Comparison of ENCODE assay signal across 8 cellular contexts in the genomic region with DNA sequence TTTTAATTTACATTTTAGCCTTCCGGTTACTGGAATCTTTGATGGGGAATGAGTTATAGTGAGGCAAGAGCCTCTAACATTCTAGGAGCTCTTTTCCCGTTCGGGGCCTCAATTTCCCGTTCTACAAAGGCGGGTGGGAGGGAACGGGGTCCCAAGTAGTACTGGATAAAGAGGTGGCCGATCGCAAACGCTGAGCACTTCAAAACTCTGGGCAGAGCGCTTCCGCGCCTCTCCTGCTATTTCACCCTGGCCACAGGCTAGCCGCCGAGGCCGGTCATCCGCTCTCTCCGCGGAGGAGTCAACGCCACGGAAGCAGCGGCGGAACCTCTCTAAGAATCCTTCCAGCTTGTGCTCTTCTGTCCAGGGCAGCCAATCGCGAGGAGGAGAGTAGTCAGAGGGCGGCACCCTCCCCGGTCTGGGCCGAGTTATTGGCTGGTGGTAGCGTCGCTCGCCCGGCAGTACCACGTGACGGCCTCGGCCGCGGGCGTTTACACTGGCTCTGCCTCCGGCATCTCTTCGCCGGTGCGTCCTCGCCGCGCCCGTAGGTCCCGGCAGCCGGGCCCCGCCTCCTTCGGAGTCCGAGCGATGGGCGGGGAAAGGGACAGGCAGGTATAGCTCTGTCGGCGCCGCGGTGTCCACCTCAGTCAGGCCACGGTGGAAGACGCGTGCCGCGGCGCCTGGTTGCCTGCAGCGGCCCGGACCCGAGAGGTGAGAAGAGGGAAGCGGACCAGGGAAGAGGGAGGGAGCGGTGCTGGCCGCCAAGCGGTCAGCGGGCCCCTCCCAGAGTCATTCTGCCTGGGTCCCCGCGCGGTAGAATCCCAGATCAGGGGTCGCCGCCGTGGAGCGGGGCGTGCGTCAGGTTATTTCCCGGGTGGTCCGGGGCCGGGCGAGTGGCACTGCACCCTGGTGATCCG. TPM values are rescaled to one million over a fixed set of nuclear protein-coding genes. Genes with fewer than 3 reads are reported as not detected.
DNase-seq lines count a peak whose midpoint lies in the region; ATAC-seq and TF ChIP-seq lines count a peak whose summit lies in the region.

A gene (plus strand): TSS at position 487 of the 914 bp plus-strand sequence. CDS start 16,895 bp downstream, outside the sequence.

- peaks cover 0 to 24% (median 4%) of the 10 kb centered on the region in 3 donors for H3K4me1 ChIP-seq in gastroesophageal sphincter

- peaks cover 5% of the 10 kb centered on the region for H3K36me3 Mint-ChIP-seq in activated naive CD4-positive, alpha-beta T cell treated with anti-CD3 and anti-CD28 coated beads, Interleukin-2, amount 10 ng/mL, durations not matched to agents 7 days and 5 days

- H3K27ac ChIP-seq in gastroesophageal sphincter: peak within 1 kb of the TSS; percentile 89 to 93 (median 90)

- CTCF ChIA-PET in HEK293T (lab: Yijun Ruan, JAX): interaction anchor here (0.9 to 3.6 kb wide), 9 partner anchors 12 to 201 kb away, joined by 3 to 40 read pairs (median 8); no protein-coding TSS in a partner anchor
- CTCF ChIA-PET in activated naive CD4-positive, alpha-beta T cell treated with anti-CD3 and anti-CD28 coated beads, Interleukin-2, amount 10 ng/mL, durations not matched to agents 7 days and 5 days (lab: Charles Lee): interaction anchor here (1.1 to 6.6 kb wide), 15 partner anchors 12 to 344 kb away, joined by 3 to 180 read pairs (median 6); a partner anchor contains a TSS

- no peaks in the 10 kb centered on the region for H3K27me3 Mint-ChIP-seq in activated naive CD4-positive, alpha-beta T cell treated with anti-CD3 and anti-CD28 coated beads, Interleukin-2, amount 10 ng/mL, durations not matched to agents 7 days and 5 days

- peak; percentile 99 for DNase-seq in GM03348 (ENCODE audit: low spot score)
- peak; percentile 95 for DNase-seq in HEK293T (ENCODE audit: extremely low spot score)
- DNase-seq in MV-4-11 (lab: John Stamatoyannopoulos, UW): peak; percentile 96
- peak; percentile 96 for DNase-seq in SK-MEL-5 (ENCODE audit: low read depth, low spot score)
- peak; percentile 97 for DNase-seq in activated naive CD4-positive, alpha-beta T cell treated with anti-CD3 and anti-CD28 coated beads, Interleukin-2, amount 10 ng/mL, durations not matched to agents 7 days and 5 days
- DNase-seq in non-pigmented ciliary epithelial cell (ENCODE audit: low read depth): peak; percentile 95
- peak; percentile 98 for DNase-seq in superior temporal gyrus (ENCODE audit: extremely low spot score)

- peak; percentile 88 to 89 for TF ChIP-seq POLR2A in gastroesophageal sphincter (IDR thresholded peaks at IDR 0.05)

- peaks cover 32% of the 10 kb centered on the region for H3K4me1 Mint-ChIP-seq in activated naive CD4-positive, alpha-beta T cell treated with anti-CD3 and anti-CD28 coated beads, Interleukin-2, amount 10 ng/mL, durations not matched to agents 7 days and 5 days

- POLR2A ChIA-PET in HEK293T (lab: Yijun Ruan, JAX): interaction anchor here (0.6 to 2.2 kb wide), 29 partner anchors 8 to 228 kb away, joined by 3 to 17 read pairs (median 4); a partner anchor contains a TSS

- TF ChIP-seq EP300 in gastroesophageal sphincter (IDR thresholded peaks at IDR 0.05): no peak

- H3K27me3 ChIP-seq in gastroesophageal sphincter: no peaks in the 10 kb centered on the region

- H3K27ac Mint-ChIP-seq in activated naive CD4-positive, alpha-beta T cell treated with anti-CD3 and anti-CD28 coated beads, Interleukin-2, amount 10 ng/mL, durations not matched to agents 7 days and 5 days: peak within 1 kb of the TSS; percentile 95

- WGBS in gastroesophageal sphincter (ENCODE audit: low coverage in 1 of 2), 2 donors: 0% methylated on average over 1 of the region's 84 CpGs; no CpG with 5 or more reads in 1 of the 2 donors

- H3K36me3 ChIP-seq in gastroesophageal sphincter: no peaks in the 10 kb centered on the region

- H3K9me3 ChIP-seq in gastroesophageal sphincter: no peaks in the 10 kb centered on the region

- in situ Hi-C loops in SK-MEL-5 (cut with HindIII; ENCODE audit: low pct_unique_long_range_greater_than_20kb, low sequenced_read_pairs): no loop called here

- H3K4me3 ChIP-seq in gastroesophageal sphincter: peak within 1 kb of the TSS; percentile 53 to 84

- peak within 1 kb of the TSS; percentile 80 for H3K4me3 Mint-ChIP-seq in activated naive CD4-positive, alpha-beta T cell treated with anti-CD3 and anti-CD28 coated beads, Interleukin-2, amount 10 ng/mL, durations not matched to agents 7 days and 5 days

- peak; percentile 99 for ATAC-seq in gastroesophageal sphincter

- peak in 3 of 4 experiments; percentile 15 to 26 (median 15) for TF ChIP-seq CTCF in gastroesophageal sphincter (IDR thresholded peaks at IDR 0.05)

- peaks cover 3% of the 10 kb centered on the region for H3K9me3 Mint-ChIP-seq in activated naive CD4-positive, alpha-beta T cell treated with anti-CD3 and anti-CD28 coated beads, Interleukin-2, amount 10 ng/mL, durations not matched to agents 7 days and 5 days

TF ChIP-seq in HEK293T, 16 proteins besides CTCF, POLR2A, EP300 and RAD21:
- TF ChIP-seq, protein P1, sequence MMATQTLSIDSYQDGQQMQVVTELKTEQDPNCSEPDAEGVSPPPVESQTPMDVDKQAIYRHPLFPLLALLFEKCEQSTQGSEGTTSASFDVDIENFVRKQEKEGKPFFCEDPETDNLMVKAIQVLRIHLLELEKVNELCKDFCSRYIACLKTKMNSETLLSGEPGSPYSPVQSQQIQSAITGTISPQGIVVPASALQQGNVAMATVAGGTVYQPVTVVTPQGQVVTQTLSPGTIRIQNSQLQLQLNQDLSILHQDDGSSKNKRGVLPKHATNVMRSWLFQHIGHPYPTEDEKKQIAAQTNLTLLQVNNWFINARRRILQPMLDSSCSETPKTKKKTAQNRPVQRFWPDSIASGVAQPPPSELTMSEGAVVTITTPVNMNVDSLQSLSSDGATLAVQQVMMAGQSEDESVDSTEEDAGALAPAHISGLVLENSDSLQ (IDR thresholded peaks at IDR 0.05): peak; percentile 100
- no peak for TF ChIP-seq FOXK2 (IDR thresholded peaks at IDR 0.05)
- no peak for TF ChIP-seq FOXA1 (IDR thresholded peaks at IDR 0.05)
- no peak for TF ChIP-seq ZNF384 (IDR thresholded peaks at IDR 0.05)
- peak; percentile 95 for TF ChIP-seq L3MBTL2 (conservative IDR thresholded peaks at IDR 0.05)
- TF ChIP-seq CTBP1 (IDR thresholded peaks at IDR 0.05; ENCODE audit: borderline replicate concordance): no peak
- TF ChIP-seq NFRKB (IDR thresholded peaks at IDR 0.05): no peak
- no peak for TF ChIP-seq TARDBP (IDR thresholded peaks at IDR 0.05)
- TF ChIP-seq ELF4 (IDR thresholded peaks at IDR 0.05): peak; percentile 40; the same call in 1 of the 2 replicates

RNA-seq across cellular contexts. Expression of the gene that starts here (rescaled TPM):
- 173 and 178 TPM in 2 replicates for total RNA-seq in SK-MEL-5 (2014; rRNA removed; shearing (Covaris generic))
- polyA plus RNA-seq in SK-MEL-5 (2015; cell fraction: cytosol; rRNA removed): 138 and 192 TPM in 2 replicates
- 203 and 267 TPM in 2 replicates for polyA plus RNA-seq in SK-MEL-5 (2015; cell fraction: nucleus; rRNA removed)
- total RNA-seq in gastroesophageal sphincter: 10 to 100 TPM in 1 of 4 donors, 1 to 10 TPM in 3; 7.9 to 14.5 (median 8.6) TPM

Comparison
In these comparisons a context has a peak if more than half of its experiments do, and no peak if none do; other contexts are left out.
1. Peak in every context shown above with its lines: DNase-seq, ATAC-seq, H3K4me3 ChIP-seq and H3K27ac ChIP-seq.
2. RNA of the gene that starts here (total RNA-seq): 173 to 178 TPM in SK-MEL-5; 7.9 to 14.5 TPM in gastroesophageal sphincter; every median in the first group is over 10 times any median in the second.